ENCODE assay signal across 8 cellular contexts in the genomic region with DNA sequence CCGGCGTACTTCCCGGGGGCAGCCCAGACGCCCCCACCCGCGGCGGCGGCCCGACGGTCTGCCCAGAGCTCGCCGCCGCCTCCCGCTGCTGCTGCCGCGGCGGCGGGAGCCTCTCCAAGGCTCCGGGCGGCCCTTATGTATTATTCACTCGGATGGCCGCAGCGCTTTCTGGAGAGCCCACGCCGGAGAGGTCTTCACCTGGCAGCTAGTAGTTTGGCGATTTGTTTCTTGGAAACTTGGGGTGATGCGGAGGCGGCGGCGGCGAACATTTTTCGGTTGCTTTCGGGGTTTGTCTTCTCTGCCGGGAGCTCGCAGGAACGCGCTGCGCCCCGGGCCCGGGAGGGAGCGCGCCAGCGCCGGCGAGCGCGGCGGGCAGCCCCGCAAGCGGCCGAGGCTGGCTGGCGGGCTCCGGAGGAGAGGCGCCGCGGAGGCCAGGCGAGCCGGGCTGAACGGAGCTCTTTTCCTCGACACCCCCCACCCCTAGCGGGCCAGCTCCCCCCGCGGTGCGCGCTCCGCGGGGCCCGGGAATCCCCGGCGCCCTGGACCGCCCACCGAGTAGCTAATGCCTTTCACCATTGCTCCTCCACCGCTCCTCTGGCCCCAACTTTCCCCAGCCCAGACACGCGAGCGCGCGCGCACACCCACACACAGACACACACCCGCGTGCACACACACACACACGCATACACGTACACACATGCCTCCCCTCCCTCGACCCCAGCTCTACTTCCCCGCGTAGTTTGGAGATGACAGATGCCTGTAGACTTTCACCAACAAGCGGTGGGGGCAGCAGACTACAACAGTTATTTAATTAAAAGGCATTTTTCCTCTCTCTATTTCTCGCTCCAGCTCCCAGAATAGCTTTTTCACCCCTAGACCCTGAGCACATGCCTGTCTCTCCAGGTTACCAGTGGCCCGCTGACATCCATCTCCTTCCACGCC.
DNase-seq lines count a peak whose midpoint lies in the region; ATAC-seq and TF ChIP-seq lines count a peak whose summit lies in the region.

No MANE protein-coding gene starts in this region.

- H4K20me1 ChIP-seq in BLaER1, result peaks cover 29% of the 10 kb centered on the region

- peaks cover 2% of the 10 kb centered on the region for H3K36me3 Mint-ChIP-seq in T-helper 2 cell treated with Interferon-gamma antibody and Interleukin-4, amounts not matched to agents 5 μg/mL and 100 μg/mL, for 36 hours (ENCODE audit: low read depth)
- H3K36me3 Mint-ChIP-seq in stimulated activated memory B cell treated with anti-CD40 and anti-IgM and Interleukin-4, amounts not matched to agents 10 μg/mL and 1 μg/mL and 100 μg/mL, for 72 hours, result no peaks in the 10 kb centered on the region

- H3K4me1 Mint-ChIP-seq in T-helper 2 cell treated with Interferon-gamma antibody and Interleukin-4, amounts not matched to agents 5 μg/mL and 100 μg/mL, for 36 hours (ENCODE audit: low read depth), result peaks cover 32% of the 10 kb centered on the region
- peaks cover 41% of the 10 kb centered on the region for H3K4me1 Mint-ChIP-seq in stimulated activated memory B cell treated with anti-CD40 and anti-IgM and Interleukin-4, amounts not matched to agents 10 μg/mL and 1 μg/mL and 100 μg/mL, for 72 hours

- H3K9me3 ChIP-seq in BLaER1 (no peaks in the 10 kb centered on the region), colonic mucosa (no peaks in the 10 kb centered on the region)

- no peak for TF ChIP-seq CTCF in colonic mucosa (IDR thresholded peaks at IDR 0.05)
- no peak for TF ChIP-seq CTCF in lower leg skin (IDR thresholded peaks at IDR 0.05)

- H3K4me3 Mint-ChIP-seq in T-helper 2 cell treated with Interferon-gamma antibody and Interleukin-4, amounts not matched to agents 5 μg/mL and 100 μg/mL, for 36 hours, result peak overlapping the region; percentile 92
- peak overlapping the region; percentile 86 for H3K4me3 Mint-ChIP-seq in stimulated activated memory B cell treated with anti-CD40 and anti-IgM and Interleukin-4, amounts not matched to agents 10 μg/mL and 1 μg/mL and 100 μg/mL, for 72 hours

- H3K36me3 ChIP-seq in BLaER1, result no peaks in the 10 kb centered on the region
- no peaks in the 10 kb centered on the region for H3K36me3 ChIP-seq in colonic mucosa

- H3K27ac ChIP-seq in BLaER1, result no peak overlapping the region
- H3K27ac ChIP-seq in colonic mucosa, result peak overlapping the region; percentile 53

- DNase-seq in HCEC 1CT (peak; percentile 9), colonic mucosa (peak; percentile 27), lower leg skin (ENCODE audit: low spot score in 2 of 2) (peak in 1 of 2 donors; percentile 21), NCI-H1092 treated with DMSO at 0.1 percent for 48 hours (lab: John Stamatoyannopoulos, UW) (no peak), GM19240 (ENCODE audit: insufficient read length, low spot score) (no peak)
- peak; percentile 40 for DNase-seq in T-helper 2 cell treated with Interferon-gamma antibody and Interleukin-4, amounts not matched to agents 5 μg/mL and 100 μg/mL, for 36 hours (ENCODE audit: low spot score)

- H3K27me3 Mint-ChIP-seq in T-helper 2 cell treated with Interferon-gamma antibody and Interleukin-4, amounts not matched to agents 5 μg/mL and 100 μg/mL, for 36 hours (ENCODE audit: low read depth), result peaks cover 80% of the 10 kb centered on the region
- H3K27me3 Mint-ChIP-seq in stimulated activated memory B cell treated with anti-CD40 and anti-IgM and Interleukin-4, amounts not matched to agents 10 μg/mL and 1 μg/mL and 100 μg/mL, for 72 hours, result peaks cover 82% of the 10 kb centered on the region

- WGBS in lower leg skin, 2 donors, result 0% methylated on average over 34 to 36 of the region's 90 CpGs

- no peaks in the 10 kb centered on the region for H3K9me3 Mint-ChIP-seq in T-helper 2 cell treated with Interferon-gamma antibody and Interleukin-4, amounts not matched to agents 5 μg/mL and 100 μg/mL, for 36 hours
- no peaks in the 10 kb centered on the region for H3K9me3 Mint-ChIP-seq in stimulated activated memory B cell treated with anti-CD40 and anti-IgM and Interleukin-4, amounts not matched to agents 10 μg/mL and 1 μg/mL and 100 μg/mL, for 72 hours

- peak overlapping the region; percentile 24 for H3K27ac Mint-ChIP-seq in T-helper 2 cell treated with Interferon-gamma antibody and Interleukin-4, amounts not matched to agents 5 μg/mL and 100 μg/mL, for 36 hours
- peak overlapping the region; percentile 16 for H3K27ac Mint-ChIP-seq in stimulated activated memory B cell treated with anti-CD40 and anti-IgM and Interleukin-4, amounts not matched to agents 10 μg/mL and 1 μg/mL and 100 μg/mL, for 72 hours

- peak; percentile 49 for ATAC-seq in stimulated activated memory B cell treated with anti-CD40 and anti-IgM and Interleukin-4, amounts not matched to agents 10 μg/mL and 1 μg/mL and 100 μg/mL, for 72 hours

- peaks cover 34% of the 10 kb centered on the region for H3K4me1 ChIP-seq in BLaER1
- no peaks in the 10 kb centered on the region for H3K4me1 ChIP-seq in colonic mucosa

- H3K4me3 ChIP-seq in BLaER1 (peak overlapping the region; percentile 74), colonic mucosa (peak overlapping the region; percentile 53), lower leg skin (ENCODE audit: low read depth, poor library complexity, severe bottlenecking) (peak overlapping the region; percentile 11)

- peak overlapping the region; percentile 93 for H3K4me2 ChIP-seq in BLaER1

- peak overlapping the region; percentile 48 for H3K9ac ChIP-seq in BLaER1
- H3K9ac ChIP-seq in colonic mucosa (ENCODE audit: low read depth in 2 of 2, low read length in 2 of 2), result peak overlapping the region in 1 of 2 donors; percentile 49

- peaks cover 75% of the 10 kb centered on the region for H3K27me3 ChIP-seq in BLaER1
- peaks cover 29% of the 10 kb centered on the region for H3K27me3 ChIP-seq in colonic mucosa

- no peak for TF ChIP-seq POLR2A in lower leg skin (IDR thresholded peaks at IDR 0.05)

- intact Hi-C loops in colonic mucosa (cut with DNase I) (no loop called here), lower leg skin (cut with DNase I; ENCODE audit: low total_unique reads) (no loop called here)

Comparison
In these comparisons a context has a peak if more than half of its experiments do, and no peak if none do; other contexts are left out.
1. H3K4me3 ChIP-seq: peak in every context shown above with its lines; median percentile 74 in BLaER1; 53 in colonic mucosa; 11 in lower leg skin.
2. DNase-seq: peak in HCEC 1CT (single experiment), T-helper 2 cell treated with Interferon-gamma antibody and Interleukin-4, amounts not matched to agents 5 μg/mL and 100 μg/mL, for 36 hours (single experiment) and colonic mucosa (single experiment); none in NCI-H1092 treated with DMSO at 0.1 percent for 48 hours (single experiment) and GM19240 (single experiment).